ENCODE assay signal across 23 cellular contexts in genomic region chr7:134014935-134015334, GRCh38.
"Had no signal": no experiment of that assay in that cellular context is flagged by ENCODE, and none has a peak within 500 bp of the region (broad histone marks: within the 10 kb centered on the region; RNA-seq: fewer than 3 reads in every experiment).

No MANE protein-coding gene starts in this region.

- H3K27ac ChIP-seq: ascending aorta, breast epithelium, esophagus muscularis mucosa, psoas muscle, right lobe of liver, suprapubic skin, transverse colon, uterus had no signal

- ATAC-seq: activated CD4-positive, CD25-positive, alpha-beta regulatory T cell treated with anti-CD3 and anti-CD28 coated beads, Interleukin-2, amount 50 U/mL, for 24 hours; activated T-cell treated with anti-CD3 and anti-CD28 coated beads, Interleukin-2, amount 50 U/mL, for 4 hours; naive thymus-derived CD8-positive, alpha-beta T cell; psoas muscle; right lobe of liver; stimulated activated naive CD8-positive, alpha-beta T cell treated with anti-CD3 and anti-CD28 coated beads, Interleukin-15, amount 100 ng/mL, for 72 hours had no signal

- H3K4me2 ChIP-seq: smooth muscle cell had no signal

- H3K4me1 ChIP-seq: ascending aorta, breast epithelium, psoas muscle, right lobe of liver, suprapubic skin, transverse colon, uterus had no signal

- H3K9me3 ChIP-seq: ascending aorta, breast epithelium, esophagus muscularis mucosa, psoas muscle, right lobe of liver, suprapubic skin, transverse colon, uterus had no signal

- H3K27me3 ChIP-seq: ascending aorta, breast epithelium, esophagus muscularis mucosa, right lobe of liver, suprapubic skin, transverse colon, uterus had no signal

- H3K4me3 ChIP-seq: ascending aorta, breast epithelium, esophagus muscularis mucosa, psoas muscle, right lobe of liver, smooth muscle cell, suprapubic skin, transverse colon, uterus had no signal

- H3K36me3 ChIP-seq: ascending aorta, breast epithelium, right lobe of liver, transverse colon, uterus had no signal

- DNase-seq: activated CD4-positive, alpha-beta T cell treated with anti-CD3 and anti-CD28 coated beads, Interleukin-2, amount 50 U/mL, for 1 hour; activated CD8-positive, alpha-beta memory T cell treated with anti-CD3 and anti-CD28 coated beads, Interleukin-2, amount 50 U/mL, for 4 hours; activated effector memory CD4-positive, alpha-beta T cell treated with Interleukin-2 at 50 U/mL for 16 hours; activated naive CD4-positive, alpha-beta T cell treated with anti-CD3 and anti-CD28 coated beads, Interleukin-2, amount 50 U/mL, for 16 hours; activated T-cell treated with anti-CD3 and anti-CD28 coated beads, Interleukin-2, amount 50 U/mL, for 4 hours; cerebellar nuclear complex; effector CD4-positive, alpha-beta T cell; immature natural killer cell; mesenchymal stem cell; naive thymus-derived CD8-positive, alpha-beta T cell; psoas muscle; right lobe of liver; stimulated activated CD4-positive, alpha-beta T cell treated with anti-CD3 and anti-CD28 coated beads, Interleukin-4, amount 100 ng/mL, for 1 hour; stimulated activated naive CD8-positive, alpha-beta T cell treated with anti-CD3 and anti-CD28 coated beads, Interleukin-15, amount 100 ng/mL, for 72 hours; T-helper 9 cell; transverse colon; uterus had no signal
